1 cellular context compared by ENCODE assay signal in the genomic region with DNA sequence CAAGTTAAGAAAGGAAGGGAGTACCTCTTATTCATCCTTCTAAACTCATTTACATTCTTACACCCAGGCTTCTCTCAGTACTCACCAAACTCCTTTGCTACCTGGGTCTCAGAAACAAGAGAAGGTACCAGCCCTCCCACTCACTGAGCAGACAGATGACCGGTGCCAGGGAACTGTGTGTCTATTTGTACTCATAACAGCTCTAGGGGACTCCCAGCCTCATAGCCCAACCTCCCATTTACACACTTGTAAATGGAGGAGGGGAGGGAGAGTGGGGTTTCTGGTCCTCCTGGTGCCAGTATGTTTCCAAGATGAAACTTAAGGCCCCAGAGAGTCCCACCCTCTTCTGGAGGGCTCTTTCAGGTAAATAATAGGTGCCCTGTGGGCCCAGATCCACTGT.
TF ChIP-seq lines count a peak whose summit lies in the region.

No MANE protein-coding gene starts in this region.

TF ChIP-seq in H1, 55 proteins besides CTCF, POLR2A, EP300 and RAD21:
- no peak for TF ChIP-seq TAF7 (optimal IDR thresholded peaks at IDR 0.05; ENCODE audit: borderline replicate concordance, low read depth, low read length)
- TF ChIP-seq SIN3A (conservative IDR thresholded peaks at IDR 0.05 in 1 of 2, IDR thresholded peaks at IDR 0.05 in 1 of 2; ENCODE audit: low read depth in 1 of 2, low read length in 2 of 2): no peak
- TF ChIP-seq EZH2 (IDR thresholded peaks at IDR 0.05; ENCODE audit: low read depth, low read length, severe bottlenecking): no peak
- no peak for TF ChIP-seq CTBP2 (IDR thresholded peaks at IDR 0.05; ENCODE audit: borderline replicate concordance, insufficient read depth, insufficient read length, low read length)
- no peak for TF ChIP-seq HDAC2 (IDR thresholded peaks at IDR 0.05; ENCODE audit: borderline replicate concordance in 1 of 2, low read depth in 2 of 2, low read length in 2 of 2)
- no peak for TF ChIP-seq BACH1 (IDR thresholded peaks at IDR 0.05; ENCODE audit: low read length)
- TF ChIP-seq CEBPB (IDR thresholded peaks at IDR 0.05; ENCODE audit: low read depth, low read length): no peak
